8 cellular contexts compared by ENCODE assay signal in the genomic region with DNA sequence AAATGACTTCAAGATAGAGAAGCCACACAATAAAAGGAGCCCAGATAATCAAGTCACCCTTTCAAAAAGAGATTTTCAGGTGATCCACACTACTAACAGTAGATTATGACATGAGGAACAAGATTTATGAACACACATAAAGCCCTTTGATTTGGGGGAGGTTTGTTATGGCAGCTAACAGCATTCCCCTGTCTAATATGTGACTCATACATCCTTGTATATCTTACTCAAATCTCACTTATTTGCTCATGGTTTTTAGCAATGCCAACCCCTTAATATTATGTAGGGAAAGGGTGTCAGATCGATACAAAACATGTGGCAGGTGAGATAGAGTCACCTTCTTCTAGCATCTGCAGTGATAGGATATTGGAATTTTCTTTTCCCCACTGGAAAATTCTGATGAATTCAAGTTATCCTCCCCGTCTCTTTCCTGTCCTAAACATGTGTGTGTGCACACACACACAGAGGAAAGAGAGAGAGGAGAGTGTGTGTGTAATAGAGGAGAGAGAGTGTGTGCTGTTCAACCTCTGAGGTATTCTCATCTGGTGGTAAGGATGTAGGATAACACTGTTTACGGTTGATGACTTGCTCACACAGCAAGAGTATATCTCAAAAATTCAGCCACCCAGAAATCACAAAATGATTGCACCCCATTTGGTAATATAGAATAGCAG.
DNase-seq lines count a peak whose midpoint lies in the region; ATAC-seq and TF ChIP-seq lines count a peak whose summit lies in the region.

No MANE protein-coding gene starts in this region.

- no peak overlapping the region for H3K4me3 ChIP-seq in fibroblast of pulmonary artery (replicated peaks; ENCODE audit: low read depth, low read length)
- no peak overlapping the region for H3K4me3 ChIP-seq in spleen

- 62 to 80% (median 76%) methylated on average over 3 of the region's 3 CpGs for WGBS in spleen, 5 donors

- peaks cover 0 to 13% (median 0%) of the 10 kb centered on the region in 8 donors for H3K9me3 ChIP-seq in spleen

- H3K27ac ChIP-seq in spleen, result no peak overlapping the region

- no peak for TF ChIP-seq POLR2A in spleen (IDR thresholded peaks at IDR 0.05)

- DNase-seq in DMS53 (lab: John Stamatoyannopoulos, UW) (peak; percentile 85), HS-27A (ENCODE audit: low read depth) (peak; percentile 59), fibroblast of pulmonary artery (ENCODE audit: low read depth) (peak; percentile 18), Kasumi-1 (lab: John Stamatoyannopoulos, UW) (no peak), spleen (no peak), UCSD-AML1 (lab: John Stamatoyannopoulos, UW; ENCODE audit: unreplicated experiment) (no peak), mucosa of gallbladder (ENCODE audit: low spot score) (no peak)

- no peaks in the 10 kb centered on the region for H3K4me1 ChIP-seq in spleen

- H3K36me3 ChIP-seq in spleen, result no peaks in the 10 kb centered on the region

- intact Hi-C loops in spleen (cut with DNase I; ENCODE audit: low total_unique reads), result no loop called here

- TF ChIP-seq CTCF in fibroblast of pulmonary artery (IDR thresholded peaks at IDR 0.05; ENCODE audit: low read length, missing control alignments) (no peak), spleen (IDR thresholded peaks at IDR 0.05 in 8 of 11, conservative IDR thresholded peaks at IDR 0.05 in 3 of 11) (no peak)

- ATAC-seq in GM21737 (IDR thresholded peaks at IDR 0.05; ENCODE audit: unreplicated experiment), result peak; percentile 48

- H3K27me3 ChIP-seq in spleen (replicated peaks in 1 of 7), result no peaks in the 10 kb centered on the region

Comparison
In these comparisons a context has a peak if more than half of its experiments do, and no peak if none do; other contexts are left out.
1. DNase-seq: peak in DMS53 (single experiment), HS-27A (single experiment) and fibroblast of pulmonary artery (single experiment); none in Kasumi-1 (0 of 2), spleen (single experiment), UCSD-AML1 (single experiment) and mucosa of gallbladder (single experiment).